Comparison of ENCODE assay signal across 18 cellular contexts in genomic region chr11:78796956-78797355, GRCh38.
DNase-seq lines count a peak whose midpoint lies in the region; ATAC-seq and TF ChIP-seq lines count a peak whose summit lies in the region.
"Had no signal": no experiment of that assay in that cellular context is flagged by ENCODE, and none has a peak within 500 bp of the region (broad histone marks: within the 10 kb centered on the region; RNA-seq: fewer than 3 reads in every experiment).

No MANE protein-coding gene starts in this region.

- WGBS in heart left ventricle, 4 donors, result 54 to 84% (median 73%) methylated on average over 2 of the region's 2 CpGs

- H3K4me3 ChIP-seq in fibroblast of mammary gland (ENCODE audit: control insufficient read depth, low read depth, low read length), result no peak overlapping the region
- H3K4me3 ChIP-seq in heart left ventricle, result no peak overlapping the region
- H3K4me3 ChIP-seq: cardiac muscle cell, suprapubic skin had no signal

- TF ChIP-seq CTCF in VCaP (conservative IDR thresholded peaks at IDR 0.05), result no peak
- no peak for TF ChIP-seq CTCF in fibroblast of mammary gland (conservative IDR thresholded peaks at IDR 0.05; ENCODE audit: control insufficient read depth, insufficient read depth, low read depth, low read length)
- TF ChIP-seq CTCF in heart left ventricle (IDR thresholded peaks at IDR 0.05), result no peak

- no peak overlapping the region for H3K27ac Mint-ChIP-seq in T-cell
- H3K27ac Mint-ChIP-seq: activated T-cell treated with anti-CD3 and anti-CD28 coated beads, Interleukin-2, amount 50 U/mL, for 72 hours; natural killer cell had no signal

- POLR2A ChIA-PET in T-cell (lab: Charles Lee), result no interaction called here

- CTCF ChIA-PET in T-cell (lab: Charles Lee), result interaction anchor here in 1 of 2 donors (1.3 kb wide), 1 partner anchor 13 kb away, joined by 4 read pairs; no protein-coding TSS in a partner anchor

- H3K9me3 Mint-ChIP-seq in T-cell, result no peaks in the 10 kb centered on the region
- H3K9me3 Mint-ChIP-seq: activated T-cell treated with anti-CD3 and anti-CD28 coated beads, Interleukin-2, amount 50 U/mL, for 72 hours; natural killer cell had no signal

- intact Hi-C loops in heart left ventricle (cut with DNase I), result loop anchor here in 3 of 10 donors (5.0 to 10.0 kb wide), 3 partner anchors 152 to 168 kb away; no protein-coding TSS in a partner anchor

- no peaks in the 10 kb centered on the region for H3K27me3 ChIP-seq in heart left ventricle
- H3K27me3 ChIP-seq: cardiac muscle cell, suprapubic skin had no signal

- peaks cover 0 to 41% (median 15%) of the 10 kb centered on the region in 12 donors for H3K4me1 ChIP-seq in heart left ventricle

- H3K36me3 ChIP-seq in heart left ventricle, result no peaks in the 10 kb centered on the region
- H3K36me3 ChIP-seq: cardiac muscle cell, suprapubic skin had no signal

- no peaks in the 10 kb centered on the region for H3K4me1 Mint-ChIP-seq in T-cell
- H3K4me1 Mint-ChIP-seq: natural killer cell had no signal

- H3K36me3 Mint-ChIP-seq in T-cell, result no peaks in the 10 kb centered on the region
- H3K36me3 Mint-ChIP-seq: natural killer cell had no signal

- ATAC-seq in heart left ventricle (no peak), GM18520 (IDR thresholded peaks at IDR 0.05; ENCODE audit: unreplicated experiment) (no peak), T-cell (replicated peaks in 1 of 4) (no peak)
- ATAC-seq: activated T-cell treated with anti-CD3 and anti-CD28 coated beads, Interleukin-2, amount 50 U/mL, for 72 hours; left cardiac atrium; natural killer cell had no signal

- DNase-seq in H4 (ENCODE audit: low spot score) (peak; percentile 71), fibroblast of mammary gland (ENCODE audit: low read depth) (peak; percentile 97), renal cortical epithelial cell (ENCODE audit: low read depth) (peak; percentile 96), heart left ventricle (no peak), T-cell (no peak)
- DNase-seq in activated CD4-positive, alpha-beta T cell treated with anti-CD3 and anti-CD28 coated beads, Interleukin-2, amount 50 U/mL, for 4 hours, result no peak
- DNase-seq: activated CD4-positive, alpha-beta T cell treated with anti-CD3 and anti-CD28 coated beads for 1 hour; activated T-cell treated with anti-CD3 and anti-CD28 coated beads, Interleukin-2, amount 50 U/mL, for 72 hours; COR-L47; erythroblast; left cardiac atrium; natural killer cell; NCI-H2107; small intestine had no signal

- TF ChIP-seq POLR2A in heart left ventricle (IDR thresholded peaks at IDR 0.05), result no peak

- H3K4me3 Mint-ChIP-seq in T-cell, result no peak overlapping the region
- H3K4me3 Mint-ChIP-seq: activated T-cell treated with anti-CD3 and anti-CD28 coated beads, Interleukin-2, amount 50 U/mL, for 72 hours; natural killer cell had no signal

- peaks cover 0 to 10% of the 10 kb centered on the region in 2 donors for H3K27me3 Mint-ChIP-seq in T-cell

- H3K27ac ChIP-seq in VCaP, result peak overlapping the region; percentile 98
- H3K27ac ChIP-seq in heart left ventricle, result no peak overlapping the region
- H3K27ac ChIP-seq: cardiac muscle cell, suprapubic skin had no signal

- H3K9me3 ChIP-seq in heart left ventricle, result no peaks in the 10 kb centered on the region
- H3K9me3 ChIP-seq: suprapubic skin had no signal

Comparison
In these comparisons a context has a peak if more than half of its experiments do, and no peak if none do; other contexts are left out.
1. DNase-seq: peak in H4 (single experiment), fibroblast of mammary gland (single experiment) and renal cortical epithelial cell (single experiment); none in heart left ventricle (0 of 5), T-cell (0 of 34) and activated CD4-positive, alpha-beta T cell treated with anti-CD3 and anti-CD28 coated beads, Interleukin-2, amount 50 U/mL, for 4 hours (0 of 2).